ENCODE assay signal across 22 cellular contexts in the genomic region with DNA sequence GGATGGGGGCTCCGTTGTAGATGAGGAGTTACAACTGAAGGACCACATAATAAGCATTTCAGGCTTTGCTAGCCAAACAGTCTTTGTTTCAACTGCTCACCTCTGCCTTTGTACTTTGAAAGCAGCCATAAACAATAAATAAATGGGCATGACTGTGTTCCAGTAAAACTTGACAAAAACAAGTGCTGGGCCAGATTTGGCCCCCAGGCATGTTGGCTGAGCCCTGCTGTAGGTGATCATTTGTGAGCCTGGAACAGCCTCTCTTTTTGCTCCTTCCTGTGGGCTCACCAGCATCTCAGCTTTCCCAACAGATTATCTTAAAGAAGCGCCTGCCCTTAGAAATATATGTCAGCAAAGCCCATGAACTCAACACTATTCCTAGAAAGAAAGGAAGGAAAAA.
"Had no signal": no experiment of that assay in that cellular context is flagged by ENCODE, and none has a peak within 500 bp of the region (broad histone marks: within the 10 kb centered on the region; RNA-seq: fewer than 3 reads in every experiment).

No MANE protein-coding gene starts in this region.

- H3K27me3 ChIP-seq: colonic mucosa, esophagus muscularis mucosa, foreskin keratinocyte, gastroesophageal sphincter, heart left ventricle, hepatocyte, left lung, neutrophil, sigmoid colon, testis, tibial artery had no signal

- H3K27ac ChIP-seq: colonic mucosa, esophagus muscularis mucosa, foreskin keratinocyte, gastroesophageal sphincter, heart left ventricle, hepatocyte, left lung, neutrophil, prostate gland, sigmoid colon, testis, tibial artery had no signal

- H3K9me3 ChIP-seq: colonic mucosa, esophagus muscularis mucosa, gastroesophageal sphincter, heart left ventricle, left lung, neutrophil, prostate gland, sigmoid colon, testis, tibial artery had no signal

- H3K36me3 ChIP-seq: colonic mucosa, esophagus muscularis mucosa, gastroesophageal sphincter, left lung, neutrophil, prostate gland, sigmoid colon, tibial artery had no signal

- FAIRE-seq: endothelial cell of umbilical vein had no signal

- ATAC-seq: foreskin keratinocyte; gastroesophageal sphincter; heart left ventricle; left cardiac atrium; left lung; natural killer cell; right cardiac atrium; stimulated activated memory B cell treated with anti-CD40 and anti-IgM and Interleukin-4, amounts not matched to agents 10 μg/mL and 1 μg/mL and 100 μg/mL, for 72 hours; stimulated activated naive CD8-positive, alpha-beta T cell treated with anti-CD3 and anti-CD28 coated beads, Interleukin-15, Interleukin-2, amounts not matched to agents 100 U/mL and 50 U/mL, for 24 hours had no signal

- H3K4me2 ChIP-seq: hepatocyte had no signal

- H3K4me3 ChIP-seq: colonic mucosa, esophagus muscularis mucosa, gastroesophageal sphincter, heart left ventricle, hepatocyte, left lung, prostate gland, sigmoid colon, testis, tibial artery had no signal

- DNase-seq: colonic mucosa; effector CD8-positive, alpha-beta T cell; endodermal cell; foreskin keratinocyte; heart left ventricle; left cardiac atrium; left lung; natural killer cell; right cardiac atrium; sigmoid colon; stimulated activated CD4-positive, alpha-beta T cell treated with anti-CD3 and anti-CD28 coated beads, Interleukin-4, amount 100 ng/mL, for 4 hours; stimulated activated naive CD8-positive, alpha-beta T cell treated with anti-CD3 and anti-CD28 coated beads, Interleukin-15, Interleukin-2, amounts not matched to agents 100 U/mL and 50 U/mL, for 24 hours; substantia nigra; testis; tibial artery had no signal

- H3K4me1 ChIP-seq: colonic mucosa, prostate gland had no signal
